11 cellular contexts compared by ENCODE assay signal in genomic region chr5:150141544-150142188, GRCh38. TPM values are rescaled to one million over a fixed set of nuclear protein-coding genes. Genes with fewer than 3 reads are reported as not detected.
DNase-seq lines count a peak whose midpoint lies in the region; ATAC-seq and TF ChIP-seq lines count a peak whose summit lies in the region.
"Had no signal": no experiment of that assay in that cellular context is flagged by ENCODE, and none has a peak within 500 bp of the region (broad histone marks: within the 10 kb centered on the region; RNA-seq: fewer than 3 reads in every experiment).

No MANE protein-coding gene starts in this region.

- peaks cover 68% of the 10 kb centered on the region for H3K4me1 ChIP-seq in ovary (ENCODE audit: insufficient read depth)

- no peak for TF ChIP-seq POLR2A in ovary (IDR thresholded peaks at IDR 0.05)

- H3K27me3 ChIP-seq in AG04450 (ENCODE audit: control insufficient read depth, insufficient read depth, low read length) (no peaks in the 10 kb centered on the region), ovary (no peaks in the 10 kb centered on the region)

- H3K36me3 ChIP-seq in ovary = no peaks in the 10 kb centered on the region

- TF ChIP-seq EP300 in ovary (IDR thresholded peaks at IDR 0.05) = no peak

- no peak for ATAC-seq in GM21576 (IDR thresholded peaks at IDR 0.05; ENCODE audit: unreplicated experiment)

- CTCF ChIA-PET in AG04450 (lab: Charles Lee) = no interaction called here

- 29 to 36% (median 34%) methylated on average over 9 of the region's 9 CpGs for WGBS in ovary, 3 donors

- DNase-seq in AG04450 (ENCODE audit: low read depth, low spot score) (peak; percentile 85), RPMI7951 (ENCODE audit: low read depth) (peak; percentile 86), fibroblast of mammary gland (ENCODE audit: low read depth) (peak; percentile 79), ovary (peak in 1 of 5 donors; percentile 23), NAMALWA (ENCODE audit: low spot score) (no peak), RKO (ENCODE audit: low spot score) (no peak)
- DNase-seq in activated naive CD4-positive, alpha-beta T cell treated with anti-CD3 and anti-CD28 coated beads, Interleukin-2, amount 50 U/mL, for 16 hours = no peak
- DNase-seq: activated naive CD4-positive, alpha-beta T cell treated with Interleukin-2 at 50 U/mL for 16 hours; NCI-H524 treated with DMSO at 0.1 percent for 48 hours; substantia nigra had no signal

- POLR2A ChIA-PET in AG04450 (lab: Yijun Ruan, JAX) = interaction anchor here (4.0 kb wide), 1 partner anchor 13 kb away, joined by 31 read pairs; the partner anchor contains the start of gene PDGFRB

- H3K27ac ChIP-seq in AG04450 (ENCODE audit: low read depth, low read length) (peak overlapping the region; percentile 100), ovary (peak overlapping the region; percentile 84 to 92)

- H3K9me3 ChIP-seq in AG04450 (ENCODE audit: control insufficient read depth, insufficient read depth, low read length) = no peaks in the 10 kb centered on the region; the same call in 1 of the 2 replicates
- no peaks in the 10 kb centered on the region for H3K9me3 ChIP-seq in ovary

- TF ChIP-seq CTCF in AG04450 (IDR thresholded peaks at IDR 0.05; ENCODE audit: low read depth, low read length) (no peak), fibroblast of mammary gland (conservative IDR thresholded peaks at IDR 0.05; ENCODE audit: control insufficient read depth, insufficient read depth, low read depth, low read length) (no peak), ovary (IDR thresholded peaks at IDR 0.05) (no peak)

- H3K4me3 ChIP-seq in AG04450 (ENCODE audit: low read depth, low read length) = no peak overlapping the region
- H3K4me3 ChIP-seq in fibroblast of mammary gland (ENCODE audit: control insufficient read depth, low read depth, low read length) = no peak overlapping the region
- no peak overlapping the region for H3K4me3 ChIP-seq in ovary

- intact Hi-C loops in ovary (cut with DNase I) = no loop called here

RNA-seq across cellular contexts. Expression of gene PDGFRB, which starts 14.0 kb away (rescaled TPM):
- polyA plus RNA-seq in AG04450 (2011; rRNA removed) = 118 and 149 TPM in 2 replicates
- polyA minus RNA-seq in AG04450 (2011; rRNA and poly(A)+ RNA removed) = 317 and 389 TPM in 2 replicates
- total RNA-seq in RPMI7951 (2014; rRNA removed; shearing (Covaris generic)) = 58.6 and 67.6 TPM in 2 replicates
- total RNA-seq in ovary = 100 to 1,000 TPM; 102 to 302 (median 212) TPM
- polyA plus RNA-seq in ovary = 100 to 1,000 TPM; 111 to 183 TPM

RNA-seq across cellular contexts. Expression of gene CDX1, which starts 24.9 kb away (rescaled TPM):
- polyA plus RNA-seq in AG04450 (2011; rRNA removed) (0.30 and 0.41 TPM in 2 replicates), ovary (under 1 TPM; 0.18 to 0.44 TPM)
- polyA minus RNA-seq in AG04450 (2011; rRNA and poly(A)+ RNA removed) = 0.26 TPM in 1 of 2 replicates, not detected in the other
- 0.24 and 0.98 TPM in 2 replicates for total RNA-seq in RPMI7951 (2014; rRNA removed; shearing (Covaris generic))
- total RNA-seq in ovary = 1 to 10 TPM in 1 of 7 donors, under 1 TPM in 6; 0.23 to 1.4 (median 0.66) TPM

RNA-seq across cellular contexts. Expression of gene SLC6A7, which starts 48.2 kb away (rescaled TPM):
- polyA plus RNA-seq in AG04450 (2011; rRNA removed) (not detected in 2 replicates), ovary (under 1 TPM in 1 of 2 donors, not detected in 1; 0.02 TPM)
- 0.09 and 0.18 TPM in 2 replicates for polyA minus RNA-seq in AG04450 (2011; rRNA and poly(A)+ RNA removed)
- total RNA-seq in RPMI7951 (2014; rRNA removed; shearing (Covaris generic)) = not detected in 2 replicates
- not detected for total RNA-seq in ovary

RNA-seq across cellular contexts. Expression of gene CSF1R, which starts 55.3 kb away (rescaled TPM):
- polyA plus RNA-seq in AG04450 (2011; rRNA removed) (0.09 and 0.12 TPM in 2 replicates), ovary (10 to 100 TPM in 1 of 2 donors, 1 to 10 TPM in 1; 8.1 to 41.9 TPM)
- polyA minus RNA-seq in AG04450 (2011; rRNA and poly(A)+ RNA removed) = 0.69 TPM in 1 of 2 replicates, not detected in the other
- 2.5 and 4.3 TPM in 2 replicates for total RNA-seq in RPMI7951 (2014; rRNA removed; shearing (Covaris generic))
- total RNA-seq in ovary = 10 to 100 TPM in 5 of 7 donors, 1 to 10 TPM in 2; 7.6 to 25.3 (median 16.4) TPM

Comparison
In these comparisons a context has a peak if more than half of its experiments do, and no peak if none do; other contexts are left out.
1. DNase-seq: peak in AG04450 (single experiment), RPMI7951 (single experiment) and fibroblast of mammary gland (single experiment); none in NAMALWA (single experiment), activated naive CD4-positive, alpha-beta T cell treated with anti-CD3 and anti-CD28 coated beads, Interleukin-2, amount 50 U/mL, for 16 hours (single experiment) and RKO (single experiment).